In the genomic region with DNA sequence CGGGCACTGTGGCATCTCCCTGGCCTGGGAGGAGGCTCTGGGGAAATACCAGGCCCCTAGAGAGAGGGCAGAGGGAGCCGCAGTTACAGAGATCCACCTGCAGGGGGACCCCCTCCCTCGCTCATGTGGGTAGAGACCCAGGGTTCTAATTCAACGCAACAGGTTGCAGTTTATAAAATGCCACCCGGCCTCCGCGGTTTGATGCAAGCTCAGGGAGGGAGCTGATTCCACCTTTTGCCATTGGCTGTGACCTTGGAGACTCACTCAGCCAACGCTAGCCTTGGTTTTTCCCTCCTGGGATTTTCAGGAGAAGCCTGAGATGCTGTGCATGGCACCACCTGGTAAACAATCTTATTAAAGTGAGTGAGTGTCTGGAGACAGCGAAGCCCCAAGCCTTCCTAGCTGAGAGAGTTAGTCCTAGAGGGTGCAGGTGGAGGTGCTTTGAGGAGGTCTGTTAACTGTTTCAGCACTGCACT, we compare ENCODE assay signal across 8 cellular contexts. TPM values are rescaled to one million over a fixed set of nuclear protein-coding genes. Genes with fewer than 3 reads are reported as not detected.
DNase-seq lines count a peak whose midpoint lies in the region; ATAC-seq and TF ChIP-seq lines count a peak whose summit lies in the region.

No MANE protein-coding gene starts in this region.

- no peak overlapping the region for H3K23ac ChIP-seq in trophoblast cell (ENCODE audit: low read length)

- H3K27ac ChIP-seq in HUES64 (ENCODE audit: low read depth, low read length), result no peak overlapping the region
- H3K27ac ChIP-seq in SJCRH30, result no peak overlapping the region
- H3K27ac ChIP-seq in trophoblast cell (ENCODE audit: low read depth, low read length), result no peak overlapping the region

- H4K12ac ChIP-seq in trophoblast cell (ENCODE audit: low read depth, low read length), result no peak overlapping the region

- H4K91ac ChIP-seq in trophoblast cell (ENCODE audit: low read depth, low read length), result no peak overlapping the region

- no peak overlapping the region for H4K8ac ChIP-seq in trophoblast cell (ENCODE audit: low read depth, low read length)

- ATAC-seq in HG03095 (IDR thresholded peaks at IDR 0.05; ENCODE audit: unreplicated experiment), result no peak

- H3K9me3 Mint-ChIP-seq in glutamatergic neuron (ENCODE audit: unreplicated experiment), result no peaks in the 10 kb centered on the region

- H3K14ac ChIP-seq in trophoblast cell (ENCODE audit: low read length), result no peak overlapping the region

- H3K36me3 ChIP-seq in HUES64 (ENCODE audit: insufficient read depth, low read length) (no peaks in the 10 kb centered on the region), SJCRH30 (no peaks in the 10 kb centered on the region), trophoblast cell (ENCODE audit: control insufficient read depth in 1 of 2, insufficient read depth in 2 of 2, low read length in 2 of 2) (no peaks in the 10 kb centered on the region)

- no peak overlapping the region for H3K4me3 Mint-ChIP-seq in glutamatergic neuron (ENCODE audit: unreplicated experiment)

- H2AFZ ChIP-seq in trophoblast cell (ENCODE audit: insufficient read depth, low read length, poor library complexity), result no peak overlapping the region

- DNase-seq in DMS153 treated with DMSO at 0.1 percent for 48 hours (lab: John Stamatoyannopoulos, UW; ENCODE audit: unreplicated experiment) (peak; percentile 56), SJCRH30 (peak; percentile 75 to 92), glutamatergic neuron (peak; percentile 80), trophoblast cell (peak; percentile 29 to 75), ureter (ENCODE audit: low spot score) (peak; percentile 70)
- peak; percentile 87 for DNase-seq in activated effector memory CD4-positive, alpha-beta T cell treated with anti-CD3 and anti-CD28 coated beads, Interleukin-2, amount 50 U/mL, for 16 hours

- H3K18ac ChIP-seq in trophoblast cell (ENCODE audit: low read length), result no peak overlapping the region

- H3K27me3 ChIP-seq in HUES64 (ENCODE audit: insufficient read depth, low read length), result no peaks in the 10 kb centered on the region
- no peaks in the 10 kb centered on the region for H3K27me3 ChIP-seq in SJCRH30
- H3K27me3 ChIP-seq in trophoblast cell (ENCODE audit: insufficient read depth, low read length), result no peaks in the 10 kb centered on the region

- no peaks in the 10 kb centered on the region for H3K4me1 Mint-ChIP-seq in glutamatergic neuron (ENCODE audit: low read depth, unreplicated experiment)

- H3K4ac ChIP-seq in trophoblast cell (ENCODE audit: low read depth, low read length), result no peak overlapping the region

- H3K4me1 ChIP-seq in HUES64 (ENCODE audit: insufficient read depth, low read length) (no peaks in the 10 kb centered on the region), SJCRH30 (peaks cover 38% of the 10 kb centered on the region), trophoblast cell (ENCODE audit: control insufficient read depth in 1 of 2, insufficient read depth in 2 of 2, low read length in 2 of 2) (no peaks in the 10 kb centered on the region)

- no peak overlapping the region for H2BK5ac ChIP-seq in trophoblast cell (ENCODE audit: low read depth, low read length, poor library complexity)

- no peaks in the 10 kb centered on the region for H3K36me3 Mint-ChIP-seq in glutamatergic neuron (ENCODE audit: unreplicated experiment)

- no peak overlapping the region for H3K27ac Mint-ChIP-seq in glutamatergic neuron (ENCODE audit: unreplicated experiment)

- H3K9ac ChIP-seq in HUES64 (ENCODE audit: low read depth, low read length) (no peak overlapping the region), trophoblast cell (ENCODE audit: low read length) (no peak overlapping the region)

- H3K79me2 ChIP-seq in trophoblast cell (ENCODE audit: control insufficient read depth, insufficient read depth, low read length, poor library complexity), result no peaks in the 10 kb centered on the region

- 7% methylated on average over 9 of the region's 9 CpGs for WGBS in HUES64
- no CpG with 5 or more reads among the region's 9 CpGs for whole genome bisulfite sequencing in trophoblast cell (ENCODE audit: extremely low coverage, insufficient coverage, insufficient read length)

- H3K79me1 ChIP-seq in trophoblast cell (ENCODE audit: low read length), result no peaks in the 10 kb centered on the region

- H3K4me2 ChIP-seq in trophoblast cell (ENCODE audit: low read length), result no peak overlapping the region

- H3K4me3 ChIP-seq in HUES64 (ENCODE audit: low read length) (peak overlapping the region; percentile 38), SJCRH30 (peak overlapping the region; percentile 27), trophoblast cell (ENCODE audit: low read depth, low read length) (no peak overlapping the region)

- no peak overlapping the region for H2BK12ac ChIP-seq in trophoblast cell (ENCODE audit: low read length)

- H2BK120ac ChIP-seq in trophoblast cell (ENCODE audit: insufficient read depth, low read length, poor library complexity), result no peak overlapping the region

- H2AK5ac ChIP-seq in trophoblast cell (ENCODE audit: low read length), result no peak overlapping the region

- H3K9me3 ChIP-seq in HUES64 (ENCODE audit: insufficient read depth, low read depth, low read length) (no peaks in the 10 kb centered on the region), SJCRH30 (replicated peaks) (no peaks in the 10 kb centered on the region), trophoblast cell (ENCODE audit: insufficient read depth, low read depth, low read length) (no peaks in the 10 kb centered on the region)

- H3K27me3 Mint-ChIP-seq in glutamatergic neuron (ENCODE audit: unreplicated experiment), result peaks cover 3% of the 10 kb centered on the region

- TF ChIP-seq CTCF in glutamatergic neuron (IDR thresholded peaks at IDR 0.05; ENCODE audit: partially characterized antibody, unreplicated experiment), result peak; percentile 98

RNA-seq across cellular contexts. Expression of gene TTLL6, which starts 12.1 kb away (rescaled TPM):
- polyA plus RNA-seq in HUES64 (2013, experiment 1 of 2), result 0.70 TPM
- polyA plus RNA-seq in HUES64 (2013, experiment 2 of 2), result 1.4 TPM
- 1.4 and 2.7 TPM in 2 replicates for total RNA-seq in SJCRH30 (2014; rRNA removed; shearing (Covaris generic))
- 35.4 TPM for total RNA-seq in glutamatergic neuron (ENCODE audit: unreplicated experiment)
- not detected in 2 replicates for polyA plus RNA-seq in trophoblast cell (2013)
- total RNA-seq in ureter, result 0.68 TPM

RNA-seq across cellular contexts. Expression of gene CALCOCO2, which starts 25.9 kb away (rescaled TPM):
- 17.3 TPM for polyA plus RNA-seq in HUES64 (2013, experiment 1 of 2)
- polyA plus RNA-seq in HUES64 (2013, experiment 2 of 2), result 22.2 TPM
- 44.8 and 48.3 TPM in 2 replicates for total RNA-seq in SJCRH30 (2014; rRNA removed; shearing (Covaris generic))
- total RNA-seq in glutamatergic neuron (ENCODE audit: unreplicated experiment) (142 TPM), ureter (221 TPM)
- 49.5 and 49.9 TPM in 2 replicates for polyA plus RNA-seq in trophoblast cell (2013)
